ENCODE assay signal across 18 cellular contexts in genomic region chr11:38547464-38547863, GRCh38.
A peak's percentile ranks its signal among the peaks of the same experiment; 100 is the strongest.
DNase-seq lines count a peak whose midpoint lies in the region; ATAC-seq, FAIRE-seq and TF ChIP-seq lines count a peak whose summit lies in the region.
"Had no signal": no experiment of that assay in that cellular context is flagged by ENCODE, and none has a peak within 500 bp of the region (broad histone marks: within the 10 kb centered on the region; RNA-seq: fewer than 3 reads in every experiment).

No MANE protein-coding gene starts in this region.

- H3K27ac ChIP-seq in Panc1 (ENCODE audit: low read length) (no peak overlapping the region), small intestine (ENCODE audit: low read depth in 1 of 2, low read length in 1 of 2) (no peak overlapping the region), adrenal gland (no peak overlapping the region), ovary (no peak overlapping the region)
- H3K27ac ChIP-seq: PC-9 had no signal

- TF ChIP-seq CTCF in Panc1 (IDR thresholded peaks at IDR 0.05) (no peak), adrenal gland (IDR thresholded peaks at IDR 0.05) (no peak), ovary (IDR thresholded peaks at IDR 0.05) (no peak)

- TF ChIP-seq EP300 in ovary (IDR thresholded peaks at IDR 0.05), result no peak

- FAIRE-seq in H54 (lab: Jason Lieb, UNC), result peak; percentile 77
- FAIRE-seq in endometrium (lab: Jason Lieb, UNC), result peak; percentile 51
- peak; percentile 39 for FAIRE-seq in small intestine (lab: Jason Lieb, UNC)
- FAIRE-seq: GM12892, H1 had no signal

- H3K27me3 ChIP-seq in Panc1 (ENCODE audit: control insufficient read depth, insufficient read depth, low read length) (no peaks in the 10 kb centered on the region), small intestine (ENCODE audit: control insufficient read depth in 2 of 2, insufficient read depth in 2 of 2, low read length in 2 of 2) (no peaks in the 10 kb centered on the region), adrenal gland (no peaks in the 10 kb centered on the region), ovary (no peaks in the 10 kb centered on the region)

- H3K9me3 ChIP-seq in Panc1 (ENCODE audit: control insufficient read depth, insufficient read depth, low read depth, low read length), result no peaks in the 10 kb centered on the region
- H3K9me3 ChIP-seq in small intestine (ENCODE audit: control insufficient read depth, low read depth), result no peaks in the 10 kb centered on the region
- H3K9me3 ChIP-seq in adrenal gland (replicated peaks in 1 of 3), result no peaks in the 10 kb centered on the region
- no peaks in the 10 kb centered on the region for H3K9me3 ChIP-seq in ovary

- in situ Hi-C loops in Panc1 (cut with HindIII; ENCODE audit: low pct_unique_long_range_greater_than_20kb, low sequenced_read_pairs), result no loop called here

- H3K4me1 ChIP-seq in Panc1 (ENCODE audit: control insufficient read depth, insufficient read depth, low read length), result no peaks in the 10 kb centered on the region
- H3K4me1 ChIP-seq in small intestine (ENCODE audit: control insufficient read depth in 2 of 2, insufficient read depth in 1 of 2, low read depth in 1 of 2, low read length in 1 of 2), result no peaks in the 10 kb centered on the region
- peaks cover 0 to 13% of the 10 kb centered on the region in 2 donors for H3K4me1 ChIP-seq in adrenal gland (replicated peaks in 1 of 2)
- H3K4me1 ChIP-seq in ovary (ENCODE audit: insufficient read depth), result no peaks in the 10 kb centered on the region

- CTCF ChIA-PET in Panc1 (lab: Charles Lee), result no interaction called here

- DNase-seq in H54 (ENCODE audit: insufficient read length, low spot score) (no peak), Panc1 (ENCODE audit: low read depth, low spot score) (peak; percentile 2), small intestine (no peak), activated gamma-delta T cell treated with Interleukin-2 at 50 U/mL for 16 hours (no peak), adrenal gland (no peak), ovary (no peak)
- DNase-seq: Calu3; CD4-positive, alpha-beta T cell; GDM1; IMR-90; NCI-H1048; NCI-H2107; NCI-H748 treated with DMSO at 0.1 percent for 48 hours; PC-9; SHP77 treated with DMSO at 0.1 percent for 48 hours had no signal

- H3K36me3 ChIP-seq in Panc1 (ENCODE audit: control insufficient read depth, insufficient read depth, low read length) (no peaks in the 10 kb centered on the region), small intestine (ENCODE audit: control insufficient read depth in 2 of 2, insufficient read depth in 2 of 2, low read length in 2 of 2) (no peaks in the 10 kb centered on the region), adrenal gland (replicated peaks in 1 of 2) (no peaks in the 10 kb centered on the region), ovary (no peaks in the 10 kb centered on the region)

- TF ChIP-seq POLR2A in H54 (IDR thresholded peaks at IDR 0.05; ENCODE audit: low read depth, low read length), result no peak
- TF ChIP-seq POLR2A in adrenal gland (IDR thresholded peaks at IDR 0.05), result no peak
- no peak for TF ChIP-seq POLR2A in ovary (IDR thresholded peaks at IDR 0.05)

- H3K4me3 ChIP-seq in Panc1 (ENCODE audit: low read depth in 2 of 2, low read length in 2 of 2) (no peak overlapping the region), small intestine (ENCODE audit: low read depth in 1 of 2, low read length in 2 of 2) (no peak overlapping the region), adrenal gland (no peak overlapping the region), ovary (no peak overlapping the region)
- H3K4me3 ChIP-seq: PC-9 had no signal

- intact Hi-C loops in Panc1 (cut with micrococcal nuclease; ENCODE audit: unreplicated experiment), result no loop called here
- intact Hi-C loops in adrenal gland (cut with DNase I), result no loop called here
- intact Hi-C loops in ovary (cut with DNase I), result loop anchor here in 1 of 4 donors (10.0 kb wide), 1 partner anchor 1877 kb away; no protein-coding TSS in a partner anchor

- ATAC-seq in Panc1, result no peak; the same call in 1 of the 2 replicates

- WGBS in small intestine, 3 donors, result 5 to 62% (median 16%) methylated on average over 1 of the region's 1 CpG
- WGBS in adrenal gland, 4 donors, result 38 to 52% (median 47%) methylated on average over 1 of the region's 1 CpG
- 67 to 81% (median 70%) methylated on average over 1 of the region's 1 CpG for WGBS in ovary, 3 donors

- POLR2A ChIA-PET in Panc1 (lab: Charles Lee), result no interaction called here

- BruUV-seq in Panc1 (replicated peaks; lab: Mats Ljungman, UMichigan), result no TSS peak
